10 cellular contexts compared by ENCODE assay signal in the genomic region with DNA sequence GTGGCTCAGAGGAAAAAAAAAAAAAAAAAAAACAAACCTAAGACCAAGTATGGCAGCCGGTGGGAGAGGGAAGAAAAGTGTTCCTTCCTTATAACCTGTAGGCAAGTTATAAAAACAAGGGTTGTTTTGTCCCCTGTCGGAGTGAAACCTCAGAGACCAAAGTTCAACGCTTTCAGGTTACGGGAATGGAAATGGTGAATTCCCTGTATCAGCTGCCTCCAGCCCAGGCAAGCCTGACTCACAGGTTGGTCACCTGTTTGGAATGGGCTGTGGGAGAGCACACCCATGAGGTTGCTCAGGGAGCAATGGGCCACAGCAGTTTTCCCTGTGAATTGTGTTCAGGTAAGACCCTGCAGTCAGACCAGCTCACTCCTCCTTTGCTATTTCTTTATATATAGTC.
A peak's percentile ranks its signal among the peaks of the same experiment; 100 is the strongest.
DNase-seq lines count a peak whose midpoint lies in the region; ATAC-seq, FAIRE-seq and TF ChIP-seq lines count a peak whose summit lies in the region.
"Had no signal": no experiment of that assay in that cellular context is flagged by ENCODE, and none has a peak within 500 bp of the region (broad histone marks: within the 10 kb centered on the region; RNA-seq: fewer than 3 reads in every experiment).

No MANE protein-coding gene starts in this region.

- intact Hi-C loops in Right ventricle myocardium superior (cut with DNase I) = no loop called here
- intact Hi-C loops in activated T-helper 1 cell treated with anti-CD3 and anti-CD28 coated beads, Interleukin-12 subunit alpha, Interleukin-12 subunit beta, Interleukin-2, Interleukin-4 antibody, amounts not matched to agents 30 ng/mL and 10 ng/mL and 1 ng/mL, durations not matched to agents 14 hours and 24 hours and 36 hours (cut with micrococcal nuclease) = loop anchor here (2.0 to 5.0 kb wide), 2 partner anchors 26 to 36 kb away; no protein-coding TSS in a partner anchor

- no peak overlapping the region for H3K4me3 Mint-ChIP-seq in activated T-helper 1 cell treated with anti-CD3 and anti-CD28 coated beads, Interleukin-12 subunit alpha, Interleukin-12 subunit beta, Interleukin-2, Interleukin-4 antibody, amounts not matched to agents 30 ng/mL and 10 ng/mL and 1 ng/mL, durations not matched to agents 14 hours and 24 hours and 36 hours
- H3K4me3 Mint-ChIP-seq in immature natural killer cell = no peak overlapping the region

- no peak overlapping the region for H3K27ac ChIP-seq in right atrium auricular region

- no peaks in the 10 kb centered on the region for H3K9me3 ChIP-seq in right atrium auricular region

- H3K27me3 ChIP-seq in right atrium auricular region (no peaks in the 10 kb centered on the region), kidney epithelial cell (ENCODE audit: control insufficient read depth, insufficient read depth, low read length) (no peaks in the 10 kb centered on the region)
- H3K27me3 ChIP-seq: BLaER1 had no signal

- H3K4me1 ChIP-seq in right atrium auricular region = peaks cover 0 to 18% of the 10 kb centered on the region in 2 donors

- H3K9me3 Mint-ChIP-seq in activated T-helper 1 cell treated with anti-CD3 and anti-CD28 coated beads, Interleukin-12 subunit alpha, Interleukin-12 subunit beta, Interleukin-2, Interleukin-4 antibody, amounts not matched to agents 30 ng/mL and 10 ng/mL and 1 ng/mL, durations not matched to agents 14 hours and 24 hours and 36 hours = peaks cover 8% of the 10 kb centered on the region
- H3K9me3 Mint-ChIP-seq in immature natural killer cell = peaks cover 0 to 5% (median 0%) of the 10 kb centered on the region in 6 donors

- ATAC-seq in Right ventricle myocardium superior (ENCODE audit: poor library complexity) (peak; percentile 8), GM21447 (IDR thresholded peaks at IDR 0.05; ENCODE audit: unreplicated experiment) (no peak), HG02938 (IDR thresholded peaks at IDR 0.05; ENCODE audit: unreplicated experiment) (no peak)

- no peak for TF ChIP-seq CTCF in right atrium auricular region (IDR thresholded peaks at IDR 0.05)
- peak; percentile 32 for TF ChIP-seq CTCF in kidney epithelial cell (IDR thresholded peaks at IDR 0.05; ENCODE audit: insufficient read depth, low read length, poor library complexity, severe bottlenecking)

- no peak overlapping the region for H3K4me3 ChIP-seq in right atrium auricular region
- no peak overlapping the region for H3K4me3 ChIP-seq in kidney epithelial cell (ENCODE audit: low read depth, low read length)
- H3K4me3 ChIP-seq: BLaER1 had no signal

- H3K36me3 Mint-ChIP-seq in activated T-helper 1 cell treated with anti-CD3 and anti-CD28 coated beads, Interleukin-12 subunit alpha, Interleukin-12 subunit beta, Interleukin-2, Interleukin-4 antibody, amounts not matched to agents 30 ng/mL and 10 ng/mL and 1 ng/mL, durations not matched to agents 14 hours and 24 hours and 36 hours (ENCODE audit: low read depth) = peaks cover 36% of the 10 kb centered on the region
- H3K36me3 Mint-ChIP-seq in immature natural killer cell = peaks cover 0 to 8% (median 8%) of the 10 kb centered on the region in 3 donors

- no peak for DNase-seq in Right ventricle myocardium superior
- DNase-seq in right atrium auricular region (ENCODE audit: low spot score) = no peak
- DNase-seq in activated T-helper 1 cell treated with anti-CD3 and anti-CD28 coated beads, Interleukin-12 subunit alpha, Interleukin-12 subunit beta, Interleukin-2, Interleukin-4 antibody, amounts not matched to agents 30 ng/mL and 10 ng/mL and 1 ng/mL, durations not matched to agents 14 hours and 24 hours and 36 hours (ENCODE audit: low spot score) = no peak
- peak; percentile 97 for DNase-seq in kidney epithelial cell (ENCODE audit: low read depth)
- DNase-seq in urothelium cell line (ENCODE audit: low spot score) = peak; percentile 76
- DNase-seq in immature natural killer cell = no peak
- DNase-seq: stimulated activated CD4-positive, alpha-beta T cell treated with anti-CD3 and anti-CD28 coated beads, Interleukin-4, amount 100 ng/mL, for 1 hour had no signal

- peaks cover 62% of the 10 kb centered on the region for H3K4me1 Mint-ChIP-seq in activated T-helper 1 cell treated with anti-CD3 and anti-CD28 coated beads, Interleukin-12 subunit alpha, Interleukin-12 subunit beta, Interleukin-2, Interleukin-4 antibody, amounts not matched to agents 30 ng/mL and 10 ng/mL and 1 ng/mL, durations not matched to agents 14 hours and 24 hours and 36 hours (ENCODE audit: low read depth)
- peaks cover 28 to 47% of the 10 kb centered on the region in 2 donors for H3K4me1 Mint-ChIP-seq in immature natural killer cell

- peaks cover 1% of the 10 kb centered on the region for H3K27me3 Mint-ChIP-seq in activated T-helper 1 cell treated with anti-CD3 and anti-CD28 coated beads, Interleukin-12 subunit alpha, Interleukin-12 subunit beta, Interleukin-2, Interleukin-4 antibody, amounts not matched to agents 30 ng/mL and 10 ng/mL and 1 ng/mL, durations not matched to agents 14 hours and 24 hours and 36 hours (ENCODE audit: insufficient read depth)
- H3K27me3 Mint-ChIP-seq in immature natural killer cell (ENCODE audit: low read depth in 3 of 3) = peaks cover 2 to 12% (median 5%) of the 10 kb centered on the region in 3 donors

- H3K36me3 ChIP-seq in right atrium auricular region (no peaks in the 10 kb centered on the region), kidney epithelial cell (ENCODE audit: control insufficient read depth, insufficient read depth, low read length) (no peaks in the 10 kb centered on the region)
- H3K36me3 ChIP-seq: BLaER1 had no signal

- no peak for FAIRE-seq in urothelium cell line (lab: Jason Lieb, UNC)

- peak overlapping the region; percentile 59 for H3K27ac Mint-ChIP-seq in activated T-helper 1 cell treated with anti-CD3 and anti-CD28 coated beads, Interleukin-12 subunit alpha, Interleukin-12 subunit beta, Interleukin-2, Interleukin-4 antibody, amounts not matched to agents 30 ng/mL and 10 ng/mL and 1 ng/mL, durations not matched to agents 14 hours and 24 hours and 36 hours
- H3K27ac Mint-ChIP-seq in immature natural killer cell = peak overlapping the region in 2 of 6 donors; percentile 41 to 51

Comparison
In these comparisons a context has a peak if more than half of its experiments do, and no peak if none do; other contexts are left out.
1. DNase-seq: peak in kidney epithelial cell (single experiment) and urothelium cell line (single experiment); none in Right ventricle myocardium superior (single experiment), right atrium auricular region (single experiment), activated T-helper 1 cell treated with anti-CD3 and anti-CD28 coated beads, Interleukin-12 subunit alpha, Interleukin-12 subunit beta, Interleukin-2, Interleukin-4 antibody, amounts not matched to agents 30 ng/mL and 10 ng/mL and 1 ng/mL, durations not matched to agents 14 hours and 24 hours and 36 hours (single experiment) and immature natural killer cell (0 of 3).